In the genomic region with DNA sequence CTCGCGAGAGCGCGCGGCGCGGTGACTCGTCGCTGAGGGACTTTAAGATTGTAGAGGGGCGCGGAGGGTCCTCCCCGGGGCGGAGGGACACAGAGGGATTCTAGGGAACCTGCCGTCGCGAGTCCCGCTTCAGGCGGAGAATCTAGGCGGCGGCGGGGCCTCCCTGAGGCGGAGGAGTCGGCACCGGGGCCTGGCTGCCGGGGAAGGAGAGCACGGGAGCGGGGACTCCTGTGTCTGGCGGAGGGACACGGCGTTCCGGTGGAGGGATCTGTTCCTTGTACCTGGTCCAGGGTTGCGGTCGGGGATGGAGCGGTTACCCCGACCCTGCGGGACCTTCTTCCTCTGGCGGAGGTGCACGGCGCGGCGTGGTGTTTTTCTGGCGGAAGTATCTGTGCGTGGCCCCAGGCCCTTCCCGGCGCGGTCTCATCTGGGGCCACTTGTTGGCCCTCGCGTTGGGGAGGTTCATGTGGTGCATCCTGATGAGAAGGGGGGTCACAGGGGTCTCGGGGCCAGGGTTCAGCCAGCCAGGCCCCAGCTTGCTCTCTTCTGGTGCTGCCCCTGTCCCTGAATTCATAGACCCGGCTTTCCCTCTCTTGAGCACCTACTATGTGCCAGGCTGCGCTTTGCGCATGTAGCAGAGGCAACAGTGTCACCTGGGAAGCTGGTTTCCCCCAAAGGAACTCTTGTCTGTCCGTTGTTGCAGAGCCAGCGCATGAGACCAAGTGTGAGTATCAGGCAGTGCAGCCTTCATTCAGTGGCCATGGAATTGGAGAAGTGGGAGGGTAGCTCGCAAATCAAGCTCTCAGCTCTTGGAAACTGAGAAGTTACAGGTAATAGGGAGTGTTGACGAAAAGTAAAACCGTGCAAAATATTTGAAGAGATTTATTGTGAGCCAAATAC, we compare ENCODE assay signal across 8 cellular contexts. TPM values are rescaled to one million over a fixed set of nuclear protein-coding genes. Genes with fewer than 3 reads are reported as not detected.
DNase-seq lines count a peak whose midpoint lies in the region; ATAC-seq and TF ChIP-seq lines count a peak whose summit lies in the region.

No MANE protein-coding gene starts in this region.

- DNase-seq in NCI-H1436 (lab: John Stamatoyannopoulos, UW) (peak; percentile 87), anterior cingulate cortex (lab: John Stamatoyannopoulos, UW) (peak in 52 of 58 donors; percentile 29 to 94 (median 79)), hepatocyte (ENCODE audit: low spot score) (peak; percentile 93), retinal pigment epithelial cell (ENCODE audit: low read depth) (peak; percentile 71), AG08396 (ENCODE audit: low spot score) (no peak)

- H3K27ac Mint-ChIP-seq in T-helper 1 cell treated with Interleukin-12 subunit alpha and Interleukin-12 subunit beta and Interleukin-4 antibody, amounts not matched to agents 30 μg/mL and 1 μg/mL, for 36 hours = peak overlapping the region; percentile 95

- no peaks in the 10 kb centered on the region for H3K9me2 ChIP-seq in hepatocyte (replicated peaks; ENCODE audit: insufficient read depth)

- TF ChIP-seq CTCF in hepatocyte (IDR thresholded peaks at IDR 0.05; ENCODE audit: poor library complexity) (no peak), retinal pigment epithelial cell (conservative IDR thresholded peaks at IDR 0.05; ENCODE audit: low read depth, low read length) (no peak)

- peaks cover 40% of the 10 kb centered on the region for H4K20me1 ChIP-seq in hepatocyte (ENCODE audit: insufficient read depth, poor library complexity, severe bottlenecking)

- H3K4me3 Mint-ChIP-seq in T-helper 1 cell treated with Interleukin-12 subunit alpha and Interleukin-12 subunit beta and Interleukin-4 antibody, amounts not matched to agents 30 μg/mL and 1 μg/mL, for 36 hours = peak overlapping the region; percentile 95

- peak overlapping the region; percentile 92 for H3K4me3 ChIP-seq in hepatocyte
- peak overlapping the region; percentile 65 for H3K4me3 ChIP-seq in retinal pigment epithelial cell (ENCODE audit: low read length)

- H3K4me1 ChIP-seq in hepatocyte (ENCODE audit: insufficient read depth) = peaks cover 12% of the 10 kb centered on the region

- no peaks in the 10 kb centered on the region for H3K27me3 ChIP-seq in hepatocyte

- H2AFZ ChIP-seq in hepatocyte = peak overlapping the region; percentile 93

- H3K4me2 ChIP-seq in hepatocyte = peak overlapping the region; percentile 95

- ATAC-seq in HG02840 (IDR thresholded peaks at IDR 0.05; ENCODE audit: low FRiP score, unreplicated experiment) = peak; percentile 44

- 2% methylated on average over 33 of the region's 57 CpGs for whole genome bisulfite sequencing in hepatocyte (ENCODE audit: low lambda C conversion rate, missing lambda C conversion rate)

- H3K9me3 Mint-ChIP-seq in T-helper 1 cell treated with Interleukin-12 subunit alpha and Interleukin-12 subunit beta and Interleukin-4 antibody, amounts not matched to agents 30 μg/mL and 1 μg/mL, for 36 hours = no peaks in the 10 kb centered on the region

- H3K27me3 Mint-ChIP-seq in T-helper 1 cell treated with Interleukin-12 subunit alpha and Interleukin-12 subunit beta and Interleukin-4 antibody, amounts not matched to agents 30 μg/mL and 1 μg/mL, for 36 hours (ENCODE audit: low read depth) = no peaks in the 10 kb centered on the region

- H3K9me3 ChIP-seq in hepatocyte (ENCODE audit: low read depth) = no peaks in the 10 kb centered on the region

- peaks cover 44% of the 10 kb centered on the region for H3K4me1 Mint-ChIP-seq in T-helper 1 cell treated with Interleukin-12 subunit alpha and Interleukin-12 subunit beta and Interleukin-4 antibody, amounts not matched to agents 30 μg/mL and 1 μg/mL, for 36 hours (ENCODE audit: low read depth)

- H3K79me2 ChIP-seq in hepatocyte = peaks cover 67% of the 10 kb centered on the region

- H3K27ac ChIP-seq in hepatocyte = peak overlapping the region; percentile 100

- H3K36me3 ChIP-seq in hepatocyte (replicated peaks; ENCODE audit: insufficient read depth, low read depth) = no peaks in the 10 kb centered on the region

- H3K36me3 Mint-ChIP-seq in T-helper 1 cell treated with Interleukin-12 subunit alpha and Interleukin-12 subunit beta and Interleukin-4 antibody, amounts not matched to agents 30 μg/mL and 1 μg/mL, for 36 hours (ENCODE audit: low read depth) = peaks cover 11% of the 10 kb centered on the region

- TF ChIP-seq POLR2A in GM15510 (IDR thresholded peaks at IDR 0.05; ENCODE audit: borderline replicate concordance, extremely low read depth, insufficient read length) = peak; percentile 66

RNA-seq across cellular contexts. Expression of gene ZKSCAN2, which starts 0.6 kb away (rescaled TPM):
- 7.6 and 8.0 TPM in 2 replicates for total RNA-seq in hepatocyte
- polyA plus RNA-seq in hepatocyte = 2.5 and 3.1 TPM in 2 replicates

RNA-seq across cellular contexts. Expression of gene AQP8, which starts 41.5 kb away (rescaled TPM):
- total RNA-seq in hepatocyte = 0.53 and 2.6 TPM in 2 replicates
- polyA plus RNA-seq in hepatocyte = 1.2 TPM in 1 of 2 replicates, not detected in the other
